8 cellular contexts compared by ENCODE assay signal in the genomic region with DNA sequence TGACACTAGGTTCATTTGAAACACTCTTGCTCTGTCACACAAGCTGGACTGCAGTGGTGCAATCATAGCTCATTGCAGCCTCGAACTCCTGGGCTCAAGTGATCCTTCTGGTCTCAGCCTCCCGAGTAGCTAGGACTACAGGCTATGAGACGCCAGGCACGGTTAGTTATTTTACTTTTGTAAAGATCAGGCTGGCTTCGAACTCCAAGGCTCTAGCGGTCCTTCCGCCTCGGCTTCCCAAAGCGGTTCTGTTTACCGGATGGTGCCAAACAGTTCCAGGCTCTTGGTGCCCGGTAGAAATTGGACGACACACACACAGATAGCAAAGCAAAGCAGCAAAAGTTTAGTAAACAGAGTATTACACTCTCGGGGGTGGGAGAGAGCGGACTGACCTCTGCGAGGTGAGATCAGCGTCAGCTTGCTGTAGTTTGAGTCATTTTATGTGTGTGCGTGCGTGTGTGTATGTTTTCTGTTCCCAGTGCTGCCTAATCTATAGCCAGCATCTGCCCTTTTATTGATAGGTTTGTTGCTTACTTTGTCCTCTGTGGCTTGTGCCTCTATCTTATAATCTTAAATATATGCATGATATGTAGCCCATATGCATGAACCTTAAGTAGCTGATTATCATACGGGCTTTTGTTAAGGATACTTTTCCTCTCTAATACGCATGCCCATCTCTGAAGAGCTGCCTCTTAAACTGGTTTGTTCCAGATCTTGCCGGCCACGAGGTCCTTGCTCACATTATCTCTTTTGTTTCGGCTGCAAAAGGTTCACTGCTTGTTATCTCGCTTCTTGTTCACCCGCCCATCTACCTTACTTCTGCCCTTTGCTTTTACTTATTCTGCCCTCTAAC.
DNase-seq lines count a peak whose midpoint lies in the region; ATAC-seq, FAIRE-seq and TF ChIP-seq lines count a peak whose summit lies in the region.

No MANE protein-coding gene starts in this region.

- H3K4me3 ChIP-seq in K562 (peak overlapping the region; percentile 56), iPS-15b (ENCODE audit: low read depth, low read length) (peak overlapping the region; percentile 92), skeletal muscle cell (ENCODE audit: low read depth, low read length) (peak overlapping the region; percentile 69)

- peak; percentile 31 for ATAC-seq in HG02571 (IDR thresholded peaks at IDR 0.05; ENCODE audit: unreplicated experiment)
- peak; percentile 65 for ATAC-seq in K562

- TF ChIP-seq CTCF in K562 (IDR thresholded peaks at IDR 0.05 in 2 of 3, conservative IDR thresholded peaks at IDR 0.05 in 1 of 3; ENCODE audit: insufficient read depth in 2 of 3, low read depth in 1 of 3, low read length in 3 of 3) = no peak

- TF ChIP-seq POLR2A in K562 (conservative IDR thresholded peaks at IDR 0.05) = peak; percentile 91

- peaks cover 14 to 18% of the 10 kb centered on the region in 2 experiments; a peak in 4 of 5 replicates for H3K4me1 ChIP-seq in K562 (replicated peaks in 1 of 2; ENCODE audit: control insufficient read depth in 2 of 2, insufficient read depth in 2 of 2, low read length in 2 of 2)
- peaks cover 8% of the 10 kb centered on the region for H3K4me1 ChIP-seq in iPS-15b (ENCODE audit: control insufficient read depth, insufficient read depth, low read length)

- peak; percentile 65 for TF ChIP-seq EP300 in K562 (IDR thresholded peaks at IDR 0.05; ENCODE audit: low read length)

- H3K9me3 ChIP-seq in K562 (replicated peaks; ENCODE audit: control insufficient read depth, insufficient read depth, low read depth, low read length) = no peaks in the 10 kb centered on the region
- H3K9me3 ChIP-seq in iPS-15b (ENCODE audit: control insufficient read depth, insufficient read depth, low read length) = no peaks in the 10 kb centered on the region

- H3K9me1 ChIP-seq in K562 (ENCODE audit: control insufficient read depth, insufficient read depth, low read length) = no peaks in the 10 kb centered on the region

- H4K20me1 ChIP-seq in K562 (replicated peaks; ENCODE audit: control insufficient read depth, insufficient read depth, low read length) = peaks cover 22% of the 10 kb centered on the region; the same call in 1 of the 2 replicates

- TF ChIP-seq RAD21 in K562 (CRISPR knock-in tag; conservative IDR thresholded peaks at IDR 0.05 in 1 of 2, IDR thresholded peaks at IDR 0.05 in 1 of 2) = peak in 1 of 2 experiments; percentile 25; a peak in 1 of 4 replicates

- 1% methylated on average over 25 of the region's 25 CpGs for WGBS in K562 (ENCODE audit: insufficient coverage, low coverage, missing lambda C conversion rate)

- peak; percentile 50 for DNase-seq in GM03348 (ENCODE audit: low spot score)
- peak; percentile 92 for DNase-seq in NCI-H146 treated with DMSO at 0.1 percent for 48 hours (lab: John Stamatoyannopoulos, UW; ENCODE audit: unreplicated experiment)
- DNase-seq in T follicular helper cell (ENCODE audit: low read depth) = peak; percentile 49
- DNase-seq in K562 (ENCODE audit: extremely low read depth in 1 of 4, low spot score in 3 of 4) = peak; percentile 50 to 95 (median 63)
- peak; percentile 82 for DNase-seq in skeletal muscle cell (ENCODE audit: low read depth)
- no peak for DNase-seq in HuH-7.5 (ENCODE audit: low spot score)

- peak; percentile 79 for FAIRE-seq in K562 (lab: Jason Lieb, UNC)

- BruUV-seq in K562 (replicated peaks; lab: Mats Ljungman, UMichigan) = TSS peak; percentile 50

- H3K79me2 ChIP-seq in K562 (ENCODE audit: control insufficient read depth, insufficient read depth, low read length) = peaks cover 97% of the 10 kb centered on the region

- H3K36me3 ChIP-seq in K562 (ENCODE audit: control insufficient read depth, insufficient read depth, low read length) (peaks cover 40% of the 10 kb centered on the region), iPS-15b (ENCODE audit: control insufficient read depth, insufficient read depth, low read length) (no peaks in the 10 kb centered on the region)

- H3K27me3 ChIP-seq in K562 (ENCODE audit: control insufficient read depth in 2 of 2, insufficient read depth in 2 of 2, low read length in 2 of 2) = no peaks in the 10 kb centered on the region
- no peaks in the 10 kb centered on the region for H3K27me3 ChIP-seq in iPS-15b (ENCODE audit: control insufficient read depth, insufficient read depth, low read length)

- CTCF ChIA-PET in K562 (lab: Yijun Ruan, JAX; ENCODE audit: low intra/inter-chr PET ratio) = no interaction called here

- intact Hi-C loops in K562 (cut with micrococcal nuclease) = loop anchor here (5.0 to 10.0 kb wide), 6 partner anchors 378 to 1805 kb away; a partner anchor contains a TSS

- in situ Hi-C loops in K562 (cut with MboI) = loop anchor here (5.0 to 10.0 kb wide), 3 partner anchors 55 to 1810 kb away; a partner anchor contains a TSS

- POLR2A ChIA-PET in K562 (lab: Yijun Ruan, JAX) = interaction anchor here (0.6 to 11.9 kb wide), 43 partner anchors 7 to 1881 kb away, joined by 3 to 826 read pairs (median 5); a partner anchor contains a TSS

- H3K27ac ChIP-seq in K562 (ENCODE audit: extremely low read depth, low read depth, low read length) = peak overlapping the region; percentile 88

- peak overlapping the region; percentile 96 to 98 for H3K9ac ChIP-seq in K562 (ENCODE audit: insufficient read depth in 1 of 2, low read depth in 2 of 2, low read length in 2 of 2)
- peak overlapping the region; percentile 87 for H3K9ac ChIP-seq in iPS-15b (ENCODE audit: low read depth, low read length)

- H3K4me2 ChIP-seq in K562 (ENCODE audit: insufficient read depth, low read length) = peak overlapping the region; percentile 96

- no peak overlapping the region for H2AFZ ChIP-seq in K562 (ENCODE audit: low read depth, low read length)

TF ChIP-seq in K562, 482 proteins besides CTCF, POLR2A, EP300 and RAD21 (continues in another document):
- TF ChIP-seq BRCA1 (IDR thresholded peaks at IDR 0.05) = no peak
- TF ChIP-seq BRCA1 (CRISPR knock-in tag; IDR thresholded peaks at IDR 0.05) = peak; percentile 87; the same call in 1 of the 2 replicates
- no peak for TF ChIP-seq ZNF77 (CRISPR knock-in tag; IDR thresholded peaks at IDR 0.05)
- TF ChIP-seq ZNF445 (CRISPR knock-in tag; IDR thresholded peaks at IDR 0.05; ENCODE audit: low read depth) = no peak
- TF ChIP-seq MYC (IDR thresholded peaks at IDR 0.05; ENCODE audit: low read depth, low read length) = peak; percentile 98
- peak; percentile 94 for TF ChIP-seq MYC (CRISPR knock-in tag; IDR thresholded peaks at IDR 0.05; ENCODE audit: borderline replicate concordance, low read depth)
- TF ChIP-seq RBM39 (optimal IDR thresholded peaks at IDR 0.05; ENCODE audit: low read depth, low read length) = no peak
- TF ChIP-seq ZNF384 (IDR thresholded peaks at IDR 0.05; ENCODE audit: low read depth, low read length) = no peak
- TF ChIP-seq, protein P1, sequence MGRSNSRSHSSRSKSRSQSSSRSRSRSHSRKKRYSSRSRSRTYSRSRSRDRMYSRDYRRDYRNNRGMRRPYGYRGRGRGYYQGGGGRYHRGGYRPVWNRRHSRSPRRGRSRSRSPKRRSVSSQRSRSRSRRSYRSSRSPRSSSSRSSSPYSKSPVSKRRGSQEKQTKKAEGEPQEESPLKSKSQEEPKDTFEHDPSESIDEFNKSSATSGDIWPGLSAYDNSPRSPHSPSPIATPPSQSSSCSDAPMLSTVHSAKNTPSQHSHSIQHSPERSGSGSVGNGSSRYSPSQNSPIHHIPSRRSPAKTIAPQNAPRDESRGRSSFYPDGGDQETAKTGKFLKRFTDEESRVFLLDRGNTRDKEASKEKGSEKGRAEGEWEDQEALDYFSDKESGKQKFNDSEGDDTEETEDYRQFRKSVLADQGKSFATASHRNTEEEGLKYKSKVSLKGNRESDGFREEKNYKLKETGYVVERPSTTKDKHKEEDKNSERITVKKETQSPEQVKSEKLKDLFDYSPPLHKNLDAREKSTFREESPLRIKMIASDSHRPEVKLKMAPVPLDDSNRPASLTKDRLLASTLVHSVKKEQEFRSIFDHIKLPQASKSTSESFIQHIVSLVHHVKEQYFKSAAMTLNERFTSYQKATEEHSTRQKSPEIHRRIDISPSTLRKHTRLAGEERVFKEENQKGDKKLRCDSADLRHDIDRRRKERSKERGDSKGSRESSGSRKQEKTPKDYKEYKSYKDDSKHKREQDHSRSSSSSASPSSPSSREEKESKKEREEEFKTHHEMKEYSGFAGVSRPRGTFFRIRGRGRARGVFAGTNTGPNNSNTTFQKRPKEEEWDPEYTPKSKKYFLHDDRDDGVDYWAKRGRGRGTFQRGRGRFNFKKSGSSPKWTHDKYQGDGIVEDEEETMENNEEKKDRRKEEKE (IDR thresholded peaks at IDR 0.05; ENCODE audit: borderline replicate concordance in 1 of 2, control insufficient read depth in 1 of 2, low read depth in 2 of 2, low read length in 1 of 2) = peak in 1 of 2 experiments; percentile 36; a peak in 1 of 4 replicates
- no peak for TF ChIP-seq ZNF764 (CRISPR knock-in tag; IDR thresholded peaks at IDR 0.05; ENCODE audit: low read depth)
- TF ChIP-seq SRSF9 (IDR thresholded peaks at IDR 0.05; ENCODE audit: borderline replicate concordance, low read depth, low read length) = no peak
- TF ChIP-seq, protein P2, sequence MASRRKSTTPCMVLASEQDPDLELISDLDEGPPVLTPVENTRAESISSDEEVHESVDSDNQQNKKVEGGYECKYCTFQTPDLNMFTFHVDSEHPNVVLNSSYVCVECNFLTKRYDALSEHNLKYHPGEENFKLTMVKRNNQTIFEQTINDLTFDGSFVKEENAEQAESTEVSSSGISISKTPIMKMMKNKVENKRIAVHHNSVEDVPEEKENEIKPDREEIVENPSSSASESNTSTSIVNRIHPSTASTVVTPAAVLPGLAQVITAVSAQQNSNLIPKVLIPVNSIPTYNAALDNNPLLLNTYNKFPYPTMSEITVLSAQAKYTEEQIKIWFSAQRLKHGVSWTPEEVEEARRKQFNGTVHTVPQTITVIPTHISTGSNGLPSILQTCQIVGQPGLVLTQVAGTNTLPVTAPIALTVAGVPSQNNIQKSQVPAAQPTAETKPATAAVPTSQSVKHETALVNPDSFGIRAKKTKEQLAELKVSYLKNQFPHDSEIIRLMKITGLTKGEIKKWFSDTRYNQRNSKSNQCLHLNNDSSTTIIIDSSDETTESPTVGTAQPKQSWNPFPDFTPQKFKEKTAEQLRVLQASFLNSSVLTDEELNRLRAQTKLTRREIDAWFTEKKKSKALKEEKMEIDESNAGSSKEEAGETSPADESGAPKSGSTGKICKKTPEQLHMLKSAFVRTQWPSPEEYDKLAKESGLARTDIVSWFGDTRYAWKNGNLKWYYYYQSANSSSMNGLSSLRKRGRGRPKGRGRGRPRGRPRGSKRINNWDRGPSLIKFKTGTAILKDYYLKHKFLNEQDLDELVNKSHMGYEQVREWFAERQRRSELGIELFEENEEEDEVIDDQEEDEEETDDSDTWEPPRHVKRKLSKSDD (conservative IDR thresholded peaks at IDR 0.05; ENCODE audit: low read length) = no peak
- TF ChIP-seq ZNF507 (tag; conservative IDR thresholded peaks at IDR 0.05) = no peak
- TF ChIP-seq TGIF2 (CRISPR knock-in tag; IDR thresholded peaks at IDR 0.05) = no peak
- TF ChIP-seq RBM22 (IDR thresholded peaks at IDR 0.05; ENCODE audit: low read depth, low read length, poor library complexity, severe bottlenecking) = no peak
- TF ChIP-seq ZNF197 (CRISPR knock-in tag; IDR thresholded peaks at IDR 0.05; ENCODE audit: low read depth) = peak; percentile 27; the same call in 1 of the 2 replicates
